ENCODE assay signal across 19 cellular contexts in the genomic region with DNA sequence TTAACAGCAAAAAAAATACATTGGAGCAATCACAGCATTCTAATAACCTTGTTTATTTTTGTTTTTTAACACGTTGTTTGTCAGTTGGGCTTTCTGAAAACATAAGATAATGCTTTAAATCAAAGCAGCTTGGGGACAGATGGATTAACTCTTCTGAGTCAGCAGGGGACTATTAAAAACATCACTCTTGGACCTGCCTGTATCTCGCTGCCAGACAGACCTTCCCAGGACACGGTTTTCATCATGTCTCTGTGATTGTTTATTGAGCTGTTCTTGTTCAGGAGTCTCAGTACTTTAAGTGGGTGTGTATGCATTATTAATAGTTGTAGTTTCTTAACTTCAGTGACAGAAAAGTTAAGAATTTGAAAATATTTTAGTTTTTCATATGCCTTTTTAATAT.
A peak's percentile ranks its signal among the peaks of the same experiment; 100 is the strongest.
DNase-seq lines count a peak whose midpoint lies in the region; ATAC-seq and TF ChIP-seq lines count a peak whose summit lies in the region.
"Had no signal": no experiment of that assay in that cellular context is flagged by ENCODE, and none has a peak within 500 bp of the region (broad histone marks: within the 10 kb centered on the region; RNA-seq: fewer than 3 reads in every experiment).

No MANE protein-coding gene starts in this region.

- H3K4me3 Mint-ChIP-seq in mesothelial cell of epicardium = no peak overlapping the region
- H3K4me3 Mint-ChIP-seq in stimulated activated memory B cell treated with anti-CD40 and anti-IgM and Interleukin-4, amounts not matched to agents 10 μg/mL and 1 μg/mL and 100 μg/mL, for 72 hours = no peak overlapping the region
- H3K4me3 Mint-ChIP-seq: CD14-positive monocyte; CD4-positive, alpha-beta memory T cell; CD4-positive, CD25-positive, alpha-beta regulatory T cell; CD8-positive, alpha-beta memory T cell had no signal

- H3K9me3 Mint-ChIP-seq in mesothelial cell of epicardium = peaks cover 19% of the 10 kb centered on the region
- no peaks in the 10 kb centered on the region for H3K9me3 Mint-ChIP-seq in stimulated activated memory B cell treated with anti-CD40 and anti-IgM and Interleukin-4, amounts not matched to agents 10 μg/mL and 1 μg/mL and 100 μg/mL, for 72 hours

- in situ Hi-C loops in G401 (cut with HindIII; ENCODE audit: low sequenced_read_pairs) = no loop called here

- H3K9me3 ChIP-seq in WERI-Rb-1 (ENCODE audit: severe bottlenecking) = peaks cover 4% of the 10 kb centered on the region
- H3K9me3 ChIP-seq: BE2C had no signal

- DNase-seq in NCI-H82 (lab: John Stamatoyannopoulos, UW) = peak; percentile 58
- DNase-seq in NCI-H82 treated with DMSO at 0.1 percent for 48 hours (lab: John Stamatoyannopoulos, UW; ENCODE audit: unreplicated experiment) = no peak
- peak; percentile 88 for DNase-seq in G401 (ENCODE audit: low spot score)
- peak; percentile 25 for DNase-seq in WERI-Rb-1
- peak; percentile 72 for DNase-seq in cerebellum (ENCODE audit: low spot score)
- no peak for DNase-seq in activated effector memory CD4-positive, alpha-beta T cell treated with anti-CD3 and anti-CD28 coated beads, Interleukin-2, amount 50 U/mL, for 16 hours
- DNase-seq in mesothelial cell of epicardium (ENCODE audit: low spot score in 2 of 2, unreplicated experiment in 2 of 2) = no peak
- DNase-seq: 8988T; ACHN; BE2C; CD4-positive, alpha-beta memory T cell; CD4-positive, CD25-positive, alpha-beta regulatory T cell; CD8-positive, alpha-beta memory T cell; COR-L47; DMS79 treated with DMSO at 0.1 percent for 48 hours; GF-D8 had no signal

- peaks cover 8% of the 10 kb centered on the region; the same call in 1 of the 2 replicates for H3K36me3 ChIP-seq in WERI-Rb-1
- H3K36me3 ChIP-seq: BE2C, BLaER1 had no signal

- peak overlapping the region; percentile 12; the same call in 1 of the 2 replicates for H3K27ac ChIP-seq in WERI-Rb-1
- H3K27ac ChIP-seq: BLaER1 had no signal

- H3K27ac Mint-ChIP-seq in mesothelial cell of epicardium = no peak overlapping the region
- no peak overlapping the region for H3K27ac Mint-ChIP-seq in stimulated activated memory B cell treated with anti-CD40 and anti-IgM and Interleukin-4, amounts not matched to agents 10 μg/mL and 1 μg/mL and 100 μg/mL, for 72 hours
- H3K27ac Mint-ChIP-seq: CD14-positive monocyte; CD4-positive, alpha-beta memory T cell; CD4-positive, CD25-positive, alpha-beta regulatory T cell; CD8-positive, alpha-beta memory T cell had no signal

- no peak for ATAC-seq in stimulated activated memory B cell treated with anti-CD40 and anti-IgM and Interleukin-4, amounts not matched to agents 10 μg/mL and 1 μg/mL and 100 μg/mL, for 72 hours

- H3K4me3 ChIP-seq in WERI-Rb-1 (ENCODE audit: low read depth, low read length) = no peak overlapping the region
- H3K4me3 ChIP-seq: BLaER1 had no signal

- H3K27me3 ChIP-seq in WERI-Rb-1 (ENCODE audit: insufficient read depth, low read depth, severe bottlenecking) = no peaks in the 10 kb centered on the region
- H3K27me3 ChIP-seq: BE2C, BLaER1 had no signal

- H3K36me3 Mint-ChIP-seq in mesothelial cell of epicardium = no peaks in the 10 kb centered on the region
- no peaks in the 10 kb centered on the region for H3K36me3 Mint-ChIP-seq in stimulated activated memory B cell treated with anti-CD40 and anti-IgM and Interleukin-4, amounts not matched to agents 10 μg/mL and 1 μg/mL and 100 μg/mL, for 72 hours
- H3K36me3 Mint-ChIP-seq: CD14-positive monocyte; CD4-positive, alpha-beta memory T cell; CD4-positive, CD25-positive, alpha-beta regulatory T cell; CD8-positive, alpha-beta memory T cell had no signal

- no peaks in the 10 kb centered on the region for H3K4me1 Mint-ChIP-seq in mesothelial cell of epicardium
- no peaks in the 10 kb centered on the region for H3K4me1 Mint-ChIP-seq in stimulated activated memory B cell treated with anti-CD40 and anti-IgM and Interleukin-4, amounts not matched to agents 10 μg/mL and 1 μg/mL and 100 μg/mL, for 72 hours
- H3K4me1 Mint-ChIP-seq: CD14-positive monocyte; CD4-positive, alpha-beta memory T cell; CD4-positive, CD25-positive, alpha-beta regulatory T cell; CD8-positive, alpha-beta memory T cell had no signal

- peaks cover 11% of the 10 kb centered on the region for H3K27me3 Mint-ChIP-seq in mesothelial cell of epicardium (ENCODE audit: low read depth)
- H3K27me3 Mint-ChIP-seq in stimulated activated memory B cell treated with anti-CD40 and anti-IgM and Interleukin-4, amounts not matched to agents 10 μg/mL and 1 μg/mL and 100 μg/mL, for 72 hours = no peaks in the 10 kb centered on the region
- H3K27me3 Mint-ChIP-seq: CD4-positive, alpha-beta memory T cell; CD4-positive, CD25-positive, alpha-beta regulatory T cell had no signal

- no peak for TF ChIP-seq CTCF in WERI-Rb-1 (IDR thresholded peaks at IDR 0.05; ENCODE audit: low read depth, low read length)
- no peak for TF ChIP-seq CTCF in mesothelial cell of epicardium (IDR thresholded peaks at IDR 0.05; ENCODE audit: unreplicated experiment)

Comparison
In these comparisons a context has a peak if more than half of its experiments do, and no peak if none do; other contexts are left out.
1. DNase-seq: peak in NCI-H82 (single experiment), G401 (single experiment), WERI-Rb-1 (single experiment) and cerebellum (single experiment); none in NCI-H82 treated with DMSO at 0.1 percent for 48 hours (single experiment), activated effector memory CD4-positive, alpha-beta T cell treated with anti-CD3 and anti-CD28 coated beads, Interleukin-2, amount 50 U/mL, for 16 hours (single experiment) and mesothelial cell of epicardium (0 of 2).